8 cellular contexts compared by ENCODE assay signal in the genomic region with DNA sequence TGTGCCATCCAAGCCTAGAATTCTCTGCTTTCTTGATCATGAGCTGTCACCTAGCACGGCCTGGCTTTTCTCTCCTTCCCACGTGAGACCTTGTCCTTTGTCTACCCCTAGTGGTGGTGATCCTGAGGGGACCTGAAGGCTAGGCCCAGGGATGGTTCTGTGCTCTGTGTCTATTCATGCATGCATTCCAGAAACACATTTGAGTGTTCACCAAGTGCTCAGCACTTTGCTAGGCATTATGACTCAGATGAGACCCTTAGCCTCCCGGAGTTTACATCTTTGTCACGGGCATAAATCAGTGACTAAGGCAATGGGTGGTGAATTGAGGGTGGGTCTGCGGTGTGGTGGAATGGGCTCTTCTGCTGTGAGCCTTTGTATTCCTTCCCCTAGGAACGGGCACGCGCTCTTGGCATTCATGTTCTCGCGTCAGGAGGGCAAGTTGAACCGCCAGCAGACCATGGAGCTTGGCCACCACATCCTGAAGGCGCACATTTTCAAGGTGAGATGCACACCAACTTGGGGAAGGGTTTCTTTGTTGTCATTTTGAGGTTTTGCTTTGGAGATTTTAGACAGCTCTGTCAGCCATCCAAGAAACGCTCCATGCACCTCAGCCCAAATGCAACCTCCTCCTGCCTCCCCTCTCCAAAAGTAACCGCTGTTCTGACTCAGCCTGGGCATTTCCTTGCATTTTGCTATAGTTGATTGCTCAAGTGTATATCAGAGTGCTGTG.
A peak's percentile ranks its signal among the peaks of the same experiment; 100 is the strongest.
DNase-seq lines count a peak whose midpoint lies in the region; ATAC-seq and TF ChIP-seq lines count a peak whose summit lies in the region.

No MANE protein-coding gene starts in this region.

- no peak overlapping the region for H3K27ac Mint-ChIP-seq in WTC11

- H2AFZ ChIP-seq in OCI-LY7 (ENCODE audit: low read length) = no peak overlapping the region

- no peak overlapping the region for H3K9ac ChIP-seq in liver (ENCODE audit: low read depth in 1 of 2, low read length in 2 of 2)

- H3K79me2 ChIP-seq in OCI-LY7 (ENCODE audit: insufficient read depth, low read depth, low read length) = no peaks in the 10 kb centered on the region

- BruUV-seq in OCI-LY7 (replicated peaks; lab: Mats Ljungman, UMichigan) = no TSS peak

- H3K9me3 Mint-ChIP-seq in WTC11 = no peaks in the 10 kb centered on the region

- H3K9me2 ChIP-seq in OCI-LY7 (ENCODE audit: insufficient read depth, low read length) = no peaks in the 10 kb centered on the region

- H3K4me3 Mint-ChIP-seq in WTC11 = no peak overlapping the region

- H3K4me3 ChIP-seq in liver (ENCODE audit: low read depth in 1 of 3, low read length in 3 of 3) (no peak overlapping the region), OCI-LY7 (ENCODE audit: low read depth, low read length, poor library complexity, severe bottlenecking) (no peak overlapping the region)

- H3K4me2 ChIP-seq in OCI-LY7 (ENCODE audit: low read length) = no peak overlapping the region

- WGBS in liver = 90% methylated on average over 14 of the region's 14 CpGs

- H3K36me3 Mint-ChIP-seq in WTC11 = peaks cover 3% of the 10 kb centered on the region

- TF ChIP-seq RAD21 in liver (IDR thresholded peaks at IDR 0.05) = peak; percentile 69 to 82

- CTCF ChIA-PET in WTC11 (lab: Charles Lee) = interaction anchor here (1.0 to 1.9 kb wide), 5 partner anchors 26 to 149 kb away, joined by 3 to 5 read pairs (median 4); no protein-coding TSS in a partner anchor
- CTCF ChIA-PET in OCI-LY7 (lab: Charles Lee; ENCODE audit: unreplicated experiment) = no interaction called here

- H3K27ac ChIP-seq in liver (ENCODE audit: low read depth in 1 of 2, low read length in 2 of 2) = no peak overlapping the region
- no peak overlapping the region for H3K27ac ChIP-seq in OCI-LY7 (ENCODE audit: low read depth, low read length, poor library complexity, severe bottlenecking)

- DNase-seq in ELF-1 (ENCODE audit: low read depth, low spot score) (peak; percentile 38), WTC11 (ENCODE audit: low spot score) (no peak), DMS153 treated with DMSO at 0.1 percent for 48 hours (lab: John Stamatoyannopoulos, UW; ENCODE audit: unreplicated experiment) (no peak), OCI-LY7 (ENCODE audit: low spot score) (no peak), NCI-H2196 treated with DMSO at 0.1 percent for 48 hours (lab: John Stamatoyannopoulos, UW; ENCODE audit: unreplicated experiment) (no peak)

- H3K9me3 ChIP-seq in liver (ENCODE audit: control insufficient read depth in 4 of 4, low read length in 3 of 4) (no peaks in the 10 kb centered on the region), OCI-LY7 (ENCODE audit: low read length) (no peaks in the 10 kb centered on the region)

- no peaks in the 10 kb centered on the region for H3K27me3 ChIP-seq in liver (ENCODE audit: control insufficient read depth in 4 of 4, insufficient read depth in 4 of 4, low read length in 3 of 4)

- H3K36me3 ChIP-seq in liver (ENCODE audit: control insufficient read depth in 4 of 4, insufficient read depth in 3 of 4, low read depth in 1 of 4, low read length in 3 of 4) (peaks cover 0 to 10% (median 2%) of the 10 kb centered on the region in 4 donors), OCI-LY7 (ENCODE audit: insufficient read depth, low read length) (no peaks in the 10 kb centered on the region)

- H3K27me3 Mint-ChIP-seq in WTC11 (ENCODE audit: low read depth) = no peaks in the 10 kb centered on the region

- peaks cover 4% of the 10 kb centered on the region; the same call in 1 of the 2 replicates for H3K4me1 Mint-ChIP-seq in WTC11

- intact Hi-C loops in OCI-LY7 (cut with micrococcal nuclease; ENCODE audit: unreplicated experiment) = no loop called here

- peak; percentile 43 for ATAC-seq in GM19467 (IDR thresholded peaks at IDR 0.05; ENCODE audit: unreplicated experiment)
- ATAC-seq in HG03520 (IDR thresholded peaks at IDR 0.05; ENCODE audit: unreplicated experiment) = peak; percentile 71
- ATAC-seq in WTC11 = peak; percentile 39

- no peaks in the 10 kb centered on the region for H4K20me1 ChIP-seq in OCI-LY7 (ENCODE audit: insufficient read depth, low read length)

- no peaks in the 10 kb centered on the region for H3K4me1 ChIP-seq in liver (ENCODE audit: control insufficient read depth in 4 of 4, insufficient read depth in 4 of 4, low read length in 3 of 4)
- H3K4me1 ChIP-seq in OCI-LY7 (ENCODE audit: insufficient read depth, low read length, poor library complexity, severe bottlenecking) = no peaks in the 10 kb centered on the region

- POLR2A ChIA-PET in WTC11 (lab: Charles Lee) = no interaction called here
- POLR2A ChIA-PET in OCI-LY7 (lab: Charles Lee) = no interaction called here

- TF ChIP-seq CTCF in WTC11 (IDR thresholded peaks at IDR 0.05) (no peak), liver (IDR thresholded peaks at IDR 0.05; ENCODE audit: low read depth, low read length, missing input control) (peak; percentile 13), OCI-LY7 (conservative IDR thresholded peaks at IDR 0.05; ENCODE audit: low read length) (no peak)

TF ChIP-seq in WTC11, 78 proteins besides CTCF, POLR2A, EP300 and RAD21:
- TF ChIP-seq ZNF138 (CRISPR knock-in tag; conservative IDR thresholded peaks at IDR 0.05) (no peak), ELF4 (CRISPR knock-in tag; IDR thresholded peaks at IDR 0.05; ENCODE audit: low read depth) (no peak), MXD4 (CRISPR knock-in tag; IDR thresholded peaks at IDR 0.05; ENCODE audit: borderline replicate concordance) (no peak), ZNF671 (CRISPR knock-in tag; IDR thresholded peaks at IDR 0.05) (no peak)
- TF ChIP-seq, protein P1, sequence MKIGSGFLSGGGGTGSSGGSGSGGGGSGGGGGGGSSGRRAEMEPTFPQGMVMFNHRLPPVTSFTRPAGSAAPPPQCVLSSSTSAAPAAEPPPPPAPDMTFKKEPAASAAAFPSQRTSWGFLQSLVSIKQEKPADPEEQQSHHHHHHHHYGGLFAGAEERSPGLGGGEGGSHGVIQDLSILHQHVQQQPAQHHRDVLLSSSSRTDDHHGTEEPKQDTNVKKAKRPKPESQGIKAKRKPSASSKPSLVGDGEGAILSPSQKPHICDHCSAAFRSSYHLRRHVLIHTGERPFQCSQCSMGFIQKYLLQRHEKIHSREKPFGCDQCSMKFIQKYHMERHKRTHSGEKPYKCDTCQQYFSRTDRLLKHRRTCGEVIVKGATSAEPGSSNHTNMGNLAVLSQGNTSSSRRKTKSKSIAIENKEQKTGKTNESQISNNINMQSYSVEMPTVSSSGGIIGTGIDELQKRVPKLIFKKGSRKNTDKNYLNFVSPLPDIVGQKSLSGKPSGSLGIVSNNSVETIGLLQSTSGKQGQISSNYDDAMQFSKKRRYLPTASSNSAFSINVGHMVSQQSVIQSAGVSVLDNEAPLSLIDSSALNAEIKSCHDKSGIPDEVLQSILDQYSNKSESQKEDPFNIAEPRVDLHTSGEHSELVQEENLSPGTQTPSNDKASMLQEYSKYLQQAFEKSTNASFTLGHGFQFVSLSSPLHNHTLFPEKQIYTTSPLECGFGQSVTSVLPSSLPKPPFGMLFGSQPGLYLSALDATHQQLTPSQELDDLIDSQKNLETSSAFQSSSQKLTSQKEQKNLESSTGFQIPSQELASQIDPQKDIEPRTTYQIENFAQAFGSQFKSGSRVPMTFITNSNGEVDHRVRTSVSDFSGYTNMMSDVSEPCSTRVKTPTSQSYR (CRISPR knock-in tag; IDR thresholded peaks at IDR 0.05) = no peak

TF ChIP-seq in liver, 16 proteins besides CTCF, POLR2A, EP300 and RAD21 (continues in another document):
- TF ChIP-seq RXRA (IDR thresholded peaks at IDR 0.05) = no peak
- TF ChIP-seq YY1 (IDR thresholded peaks at IDR 0.05) = no peak
- TF ChIP-seq GABPA (IDR thresholded peaks at IDR 0.05 in 1 of 2, conservative IDR thresholded peaks at IDR 0.05 in 1 of 2) = no peak
- TF ChIP-seq SP1 (IDR thresholded peaks at IDR 0.05) = no peak
- no peak for TF ChIP-seq FOXA1 (IDR thresholded peaks at IDR 0.05)
- no peak for TF ChIP-seq JUND (IDR thresholded peaks at IDR 0.05)
- no peak for TF ChIP-seq TAF1 (conservative IDR thresholded peaks at IDR 0.05)
- TF ChIP-seq EGR1 (IDR thresholded peaks at IDR 0.05; ENCODE audit: low read depth in 2 of 2) = no peak
- TF ChIP-seq FOXA2 (IDR thresholded peaks at IDR 0.05) = no peak
- no peak for TF ChIP-seq HNF4G (IDR thresholded peaks at IDR 0.05)
- TF ChIP-seq HNF4A (conservative IDR thresholded peaks at IDR 0.05) = no peak
- TF ChIP-seq, protein P2, sequence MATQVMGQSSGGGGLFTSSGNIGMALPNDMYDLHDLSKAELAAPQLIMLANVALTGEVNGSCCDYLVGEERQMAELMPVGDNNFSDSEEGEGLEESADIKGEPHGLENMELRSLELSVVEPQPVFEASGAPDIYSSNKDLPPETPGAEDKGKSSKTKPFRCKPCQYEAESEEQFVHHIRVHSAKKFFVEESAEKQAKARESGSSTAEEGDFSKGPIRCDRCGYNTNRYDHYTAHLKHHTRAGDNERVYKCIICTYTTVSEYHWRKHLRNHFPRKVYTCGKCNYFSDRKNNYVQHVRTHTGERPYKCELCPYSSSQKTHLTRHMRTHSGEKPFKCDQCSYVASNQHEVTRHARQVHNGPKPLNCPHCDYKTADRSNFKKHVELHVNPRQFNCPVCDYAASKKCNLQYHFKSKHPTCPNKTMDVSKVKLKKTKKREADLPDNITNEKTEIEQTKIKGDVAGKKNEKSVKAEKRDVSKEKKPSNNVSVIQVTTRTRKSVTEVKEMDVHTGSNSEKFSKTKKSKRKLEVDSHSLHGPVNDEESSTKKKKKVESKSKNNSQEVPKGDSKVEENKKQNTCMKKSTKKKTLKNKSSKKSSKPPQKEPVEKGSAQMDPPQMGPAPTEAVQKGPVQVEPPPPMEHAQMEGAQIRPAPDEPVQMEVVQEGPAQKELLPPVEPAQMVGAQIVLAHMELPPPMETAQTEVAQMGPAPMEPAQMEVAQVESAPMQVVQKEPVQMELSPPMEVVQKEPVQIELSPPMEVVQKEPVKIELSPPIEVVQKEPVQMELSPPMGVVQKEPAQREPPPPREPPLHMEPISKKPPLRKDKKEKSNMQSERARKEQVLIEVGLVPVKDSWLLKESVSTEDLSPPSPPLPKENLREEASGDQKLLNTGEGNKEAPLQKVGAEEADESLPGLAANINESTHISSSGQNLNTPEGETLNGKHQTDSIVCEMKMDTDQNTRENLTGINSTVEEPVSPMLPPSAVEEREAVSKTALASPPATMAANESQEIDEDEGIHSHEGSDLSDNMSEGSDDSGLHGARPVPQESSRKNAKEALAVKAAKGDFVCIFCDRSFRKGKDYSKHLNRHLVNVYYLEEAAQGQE (IDR thresholded peaks at IDR 0.05) = no peak
- no peak for TF ChIP-seq NR2F2 (IDR thresholded peaks at IDR 0.05)
- TF ChIP-seq, protein P3, sequence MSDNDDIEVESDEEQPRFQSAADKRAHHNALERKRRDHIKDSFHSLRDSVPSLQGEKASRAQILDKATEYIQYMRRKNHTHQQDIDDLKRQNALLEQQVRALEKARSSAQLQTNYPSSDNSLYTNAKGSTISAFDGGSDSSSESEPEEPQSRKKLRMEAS (IDR thresholded peaks at IDR 0.05) = no peak
